In the genomic region with DNA sequence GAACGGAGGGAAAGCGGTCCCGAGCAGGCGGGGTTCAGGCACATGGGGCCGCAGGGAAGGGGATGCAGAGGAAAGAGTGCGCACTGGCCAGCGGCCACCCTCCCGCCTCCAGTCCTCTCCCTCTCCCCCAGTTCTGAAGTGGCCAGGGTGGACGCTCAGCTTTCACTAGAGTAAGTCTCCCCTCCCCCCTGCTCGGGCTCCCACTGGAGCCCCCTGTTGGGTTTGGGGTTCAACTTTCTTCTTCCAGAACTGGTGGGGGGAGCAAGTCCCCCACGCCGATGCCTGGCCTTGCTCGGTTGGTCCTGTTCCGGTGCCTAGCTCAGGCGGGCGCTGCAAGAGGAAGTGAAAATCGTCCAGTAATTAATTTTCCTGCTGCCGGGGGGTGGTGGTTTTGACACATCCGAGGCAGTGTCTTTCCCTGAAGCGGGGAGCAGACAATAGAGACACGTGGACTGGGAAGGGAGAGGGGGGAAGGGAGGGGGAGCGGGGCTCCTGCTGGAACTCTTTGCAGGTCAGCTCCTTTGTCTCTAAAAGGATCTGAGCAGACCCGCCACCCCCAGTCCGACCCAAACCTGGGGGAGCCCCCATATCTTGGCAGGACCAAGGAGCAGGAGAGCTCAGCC, we compare ENCODE assay signal across 12 cellular contexts. TPM values are rescaled to one million over a fixed set of nuclear protein-coding genes. Genes with fewer than 3 reads are reported as not detected.
DNase-seq lines count a peak whose midpoint lies in the region; ATAC-seq and TF ChIP-seq lines count a peak whose summit lies in the region.
"Had no signal": no experiment of that assay in that cellular context is flagged by ENCODE, and none has a peak within 500 bp of the region (broad histone marks: within the 10 kb centered on the region; RNA-seq: fewer than 3 reads in every experiment).

No MANE protein-coding gene starts in this region.

- no peaks in the 10 kb centered on the region for H3K36me3 Mint-ChIP-seq in osteocyte (ENCODE audit: unreplicated experiment)

- H3K36me3 ChIP-seq in BLaER1 (no peaks in the 10 kb centered on the region), HUES6 (ENCODE audit: control insufficient read depth, insufficient read depth, low read length) (no peaks in the 10 kb centered on the region), SK-N-MC (ENCODE audit: insufficient read depth, low read length) (no peaks in the 10 kb centered on the region), left lung (no peaks in the 10 kb centered on the region), uterus (no peaks in the 10 kb centered on the region)
- H3K36me3 ChIP-seq: esophagus squamous epithelium had no signal

- no peak overlapping the region for H3K4me3 Mint-ChIP-seq in osteocyte (ENCODE audit: unreplicated experiment)
- H3K4me3 Mint-ChIP-seq: activated CD8-positive, alpha-beta T cell treated with anti-CD3 and anti-CD28 coated beads for 36 hours; stimulated activated effector memory CD8-positive, alpha-beta T cell treated with anti-CD3 and anti-CD28 coated beads, Interleukin-12 subunit alpha, Interleukin-12 subunit beta, amount 100 ng/mL, for 72 hours had no signal

- ATAC-seq in left lung (peak; percentile 8), HG02678 (IDR thresholded peaks at IDR 0.05; ENCODE audit: unreplicated experiment) (no peak)

- H3K4me1 Mint-ChIP-seq in osteocyte (ENCODE audit: unreplicated experiment), result peaks cover 7% of the 10 kb centered on the region

- intact Hi-C loops in left lung (cut with DNase I), result no loop called here
- intact Hi-C loops in uterus (cut with DNase I; ENCODE audit: low total_unique reads), result no loop called here

- H3K4me3 ChIP-seq in BLaER1 (peak overlapping the region; percentile 65), HUES6 (ENCODE audit: low read depth, low read length) (peak overlapping the region; percentile 70), SK-N-MC (peak overlapping the region; percentile 49; the same call in 1 of the 2 replicates), left lung (no peak overlapping the region), uterus (no peak overlapping the region)

- H3K4me2 ChIP-seq in BLaER1, result peak overlapping the region; percentile 97

- H3K9ac ChIP-seq in BLaER1, result peak overlapping the region; percentile 43
- no peak overlapping the region for H3K9ac ChIP-seq in HUES6 (ENCODE audit: low read length)
- no peak overlapping the region for H3K9ac ChIP-seq in SK-N-MC (ENCODE audit: insufficient read length)

- H3K9me3 ChIP-seq in BLaER1, result no peaks in the 10 kb centered on the region
- no peaks in the 10 kb centered on the region for H3K9me3 ChIP-seq in HUES6 (ENCODE audit: control insufficient read depth, insufficient read depth, low read depth, low read length)
- no peaks in the 10 kb centered on the region for H3K9me3 ChIP-seq in SK-N-MC (ENCODE audit: low read depth, low read length)
- no peaks in the 10 kb centered on the region for H3K9me3 ChIP-seq in left lung
- H3K9me3 ChIP-seq in uterus, result no peaks in the 10 kb centered on the region
- H3K9me3 ChIP-seq: esophagus squamous epithelium had no signal

- H4K20me1 ChIP-seq in BLaER1, result peaks cover 26% of the 10 kb centered on the region

- TF ChIP-seq POLR2A in uterus (IDR thresholded peaks at IDR 0.05), result no peak

- no peak for TF ChIP-seq CTCF in left lung (IDR thresholded peaks at IDR 0.05)
- no peak for TF ChIP-seq CTCF in uterus (IDR thresholded peaks at IDR 0.05)
- TF ChIP-seq CTCF in osteocyte (IDR thresholded peaks at IDR 0.05), result no peak

- peaks cover 78% of the 10 kb centered on the region for H3K4me1 ChIP-seq in BLaER1
- peaks cover 24% of the 10 kb centered on the region; the same call in 1 of the 2 replicates for H3K4me1 ChIP-seq in HUES6 (ENCODE audit: control insufficient read depth, insufficient read depth, low read length)
- H3K4me1 ChIP-seq in left lung, result peaks cover 3 to 21% of the 10 kb centered on the region in 2 donors
- peaks cover 0 to 3% of the 10 kb centered on the region in 2 donors for H3K4me1 ChIP-seq in uterus

- DNase-seq in SK-N-MC (ENCODE audit: low read depth, low spot score) (no peak), left lung (peak in 1 of 2 donors; percentile 52), uterus (no peak), osteocyte (ENCODE audit: extremely low spot score, unreplicated experiment) (no peak)
- no peak for DNase-seq in stimulated activated CD4-positive, alpha-beta T cell treated with anti-CD3 and anti-CD28 coated beads, Interleukin-4, amount 100 ng/mL, for 24 hours
- DNase-seq: activated CD8-positive, alpha-beta T cell treated with anti-CD3 and anti-CD28 coated beads for 36 hours; DND-41; esophagus squamous epithelium had no signal

- H3K9me3 Mint-ChIP-seq in osteocyte (ENCODE audit: unreplicated experiment), result no peaks in the 10 kb centered on the region
- H3K9me3 Mint-ChIP-seq: activated CD8-positive, alpha-beta T cell treated with anti-CD3 and anti-CD28 coated beads for 36 hours; stimulated activated effector memory CD8-positive, alpha-beta T cell treated with anti-CD3 and anti-CD28 coated beads, Interleukin-12 subunit alpha, Interleukin-12 subunit beta, amount 100 ng/mL, for 72 hours had no signal

- H3K27ac ChIP-seq in BLaER1 (no peak overlapping the region), HUES6 (ENCODE audit: low read depth, low read length) (no peak overlapping the region), SK-N-MC (no peak overlapping the region), left lung (no peak overlapping the region), uterus (no peak overlapping the region)
- H3K27ac ChIP-seq: esophagus squamous epithelium had no signal

- peaks cover 48% of the 10 kb centered on the region for H3K27me3 ChIP-seq in BLaER1
- peaks cover 79% of the 10 kb centered on the region for H3K27me3 ChIP-seq in HUES6 (ENCODE audit: control insufficient read depth, insufficient read depth, low read length)
- peaks cover 45 to 100% of the 10 kb centered on the region in 2 donors for H3K27me3 ChIP-seq in left lung
- H3K27me3 ChIP-seq in uterus, result peaks cover 7 to 21% of the 10 kb centered on the region in 2 donors

- peaks cover 31% of the 10 kb centered on the region for H3K27me3 Mint-ChIP-seq in osteocyte (ENCODE audit: unreplicated experiment)

- H3K27ac Mint-ChIP-seq in osteocyte (ENCODE audit: unreplicated experiment), result no peak overlapping the region
- H3K27ac Mint-ChIP-seq: activated CD8-positive, alpha-beta T cell treated with anti-CD3 and anti-CD28 coated beads for 36 hours; stimulated activated effector memory CD8-positive, alpha-beta T cell treated with anti-CD3 and anti-CD28 coated beads, Interleukin-12 subunit alpha, Interleukin-12 subunit beta, amount 100 ng/mL, for 72 hours had no signal

RNA-seq across cellular contexts. Expression of a gene that starts 0.8 kb away (rescaled TPM):
- total RNA-seq in left lung (not detected), uterus (not detected), osteocyte (not detected in 2 replicates)
- total RNA-seq: activated CD8-positive, alpha-beta T cell treated with anti-CD3 and anti-CD28 coated beads for 36 hours; esophagus squamous epithelium had no signal

RNA-seq across cellular contexts. Expression of a gene that starts 23.4 kb away (rescaled TPM):
- 10 to 100 TPM; 24.7 to 40.9 TPM for total RNA-seq in left lung
- 10 to 100 TPM in 3 of 4 donors, 1 to 10 TPM in 1; 6.1 to 33.2 (median 16.6) TPM for total RNA-seq in uterus
- total RNA-seq in osteocyte, result 12.7 and 14.3 TPM in 2 replicates

Comparison
In these comparisons a context has a peak if more than half of its experiments do, and no peak if none do; other contexts are left out.
1. H3K4me3 ChIP-seq: peak in BLaER1 (single experiment), HUES6 (single experiment) and SK-N-MC (single experiment); none in left lung (0 of 2) and uterus (0 of 2).